In the genomic region with DNA sequence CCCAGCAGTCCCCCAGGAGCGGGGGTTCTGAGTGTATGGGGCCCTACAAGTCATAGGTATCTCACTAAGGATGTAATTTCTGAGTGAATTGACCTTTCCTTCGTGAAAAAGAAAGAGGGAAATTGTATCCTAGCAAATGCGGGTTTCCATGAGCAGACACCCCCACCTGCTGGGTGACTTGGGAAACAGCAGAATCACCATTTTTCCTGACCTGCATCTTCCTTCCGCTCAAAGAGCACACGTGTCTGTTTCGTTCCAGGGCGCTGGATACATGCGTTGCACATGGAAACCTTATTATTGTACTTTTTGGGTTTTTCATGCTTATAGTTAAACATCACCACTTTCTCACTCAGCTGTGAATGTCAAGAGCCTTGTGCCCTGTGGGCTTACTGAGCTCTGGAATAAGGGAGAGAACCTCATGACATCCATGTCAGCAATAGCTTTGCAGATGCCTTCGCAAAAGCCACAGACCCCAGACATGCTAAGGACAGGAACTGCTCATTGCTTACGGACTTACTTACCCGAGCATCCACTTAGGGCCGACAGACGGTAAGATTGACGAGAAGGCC, we compare ENCODE assay signal across 8 cellular contexts.
A peak's percentile ranks its signal among the peaks of the same experiment; 100 is the strongest.
DNase-seq lines count a peak whose midpoint lies in the region; ATAC-seq and TF ChIP-seq lines count a peak whose summit lies in the region.

No MANE protein-coding gene starts in this region.

- peaks cover 64% of the 10 kb centered on the region for H3K4me1 ChIP-seq in BLaER1
- no peaks in the 10 kb centered on the region for H3K4me1 ChIP-seq in GM23338 (ENCODE audit: insufficient read depth)
- H3K4me1 ChIP-seq in adipocyte (ENCODE audit: control insufficient read depth, insufficient read depth, low read length), result peaks cover 6% of the 10 kb centered on the region

- 0 out of 2 replicates have a peak overlapping the region, but pooled peaks have one; percentile 2 for H3K27ac ChIP-seq in BLaER1
- H3K27ac ChIP-seq in GM23338 (ENCODE audit: low read depth), result no peak overlapping the region

- peaks cover 11% of the 10 kb centered on the region for H3K27me3 Mint-ChIP-seq in GM23338 (ENCODE audit: insufficient read depth, low read depth, poor library complexity)

- H3K27ac Mint-ChIP-seq in GM23338, result no peak overlapping the region

- no peaks in the 10 kb centered on the region for H3K9me3 ChIP-seq in BLaER1
- H3K9me3 ChIP-seq in adipocyte (ENCODE audit: control insufficient read depth, low read length), result no peaks in the 10 kb centered on the region

- H3K4me2 ChIP-seq in BLaER1, result peak overlapping the region; percentile 52
- H3K4me2 ChIP-seq in GM23338, result no peak overlapping the region

- H3K4me1 Mint-ChIP-seq in GM23338, result peaks cover 5% of the 10 kb centered on the region; the same call in 2 of the 3 replicates

- H3K4me3 Mint-ChIP-seq in GM23338, result no peak overlapping the region

- H3K79me2 ChIP-seq in GM23338 (replicated peaks; ENCODE audit: insufficient read depth), result no peaks in the 10 kb centered on the region

- H3K9me3 Mint-ChIP-seq in GM23338, result no peaks in the 10 kb centered on the region; the same call in 2 of the 3 replicates

- peak; percentile 84 to 93 for TF ChIP-seq CTCF in GM23338 (conservative IDR thresholded peaks at IDR 0.05; ENCODE audit: low read depth in 2 of 2)

- ATAC-seq in GM23338 (peak; percentile 12; the same call in 2 of the 3 replicates), HG03045 (IDR thresholded peaks at IDR 0.05; ENCODE audit: unreplicated experiment) (no peak)

- no peaks in the 10 kb centered on the region for H3K9me2 ChIP-seq in GM23338 (ENCODE audit: insufficient read depth)

- H4K20me1 ChIP-seq in BLaER1, result peaks cover 51% of the 10 kb centered on the region
- H4K20me1 ChIP-seq in GM23338 (replicated peaks; ENCODE audit: insufficient read depth), result no peaks in the 10 kb centered on the region

- no peaks in the 10 kb centered on the region for H3K36me3 Mint-ChIP-seq in GM23338 (ENCODE audit: low read depth)

- H3K9ac ChIP-seq in BLaER1 (no peak overlapping the region), adipocyte (ENCODE audit: low read length) (no peak overlapping the region)

- no peaks in the 10 kb centered on the region for H3F3A ChIP-seq in GM23338 (replicated peaks; ENCODE audit: low read depth)

- DNase-seq in GM23338 (ENCODE audit: low spot score), result peak; percentile 75
- DNase-seq in NCI-H526 treated with DMSO at 0.1 percent for 48 hours (lab: John Stamatoyannopoulos, UW), result peak; percentile 22
- DNase-seq in adipocyte (ENCODE audit: low read depth), result peak; percentile 83
- peak; percentile 63 for DNase-seq in iPS-NIHi11 (ENCODE audit: low spot score)
- DNase-seq in stimulated activated CD4-positive, alpha-beta T cell treated with anti-CD3 and anti-CD28 coated beads, Interleukin-15, amount 100 ng/mL, for 24 hours, result peak; percentile 48
- no peak for DNase-seq in amniotic stem cell (lab: John Stamatoyannopoulos, UW)

- H3K36me3 ChIP-seq in BLaER1, result no peaks in the 10 kb centered on the region
- H3K36me3 ChIP-seq in GM23338 (ENCODE audit: insufficient read depth), result no peaks in the 10 kb centered on the region
- no peaks in the 10 kb centered on the region for H3K36me3 ChIP-seq in adipocyte (ENCODE audit: control insufficient read depth, insufficient read depth, low read length, severe bottlenecking)

- H3K27me3 ChIP-seq in BLaER1 (no peaks in the 10 kb centered on the region), GM23338 (ENCODE audit: insufficient read depth) (no peaks in the 10 kb centered on the region), adipocyte (replicated peaks; ENCODE audit: control insufficient read depth, insufficient read depth, low read length) (peaks cover 27% of the 10 kb centered on the region)

- no peak overlapping the region for H2AFZ ChIP-seq in GM23338

- H3K4me3 ChIP-seq in BLaER1, result no peak overlapping the region
- H3K4me3 ChIP-seq in GM23338, result no peak overlapping the region
- H3K4me3 ChIP-seq in adipocyte (ENCODE audit: low read length), result no peak overlapping the region

TF ChIP-seq in GM23338, 12 proteins besides CTCF, POLR2A, EP300 and RAD21 (continues in another document):
- TF ChIP-seq STAT1 (IDR thresholded peaks at IDR 0.05; ENCODE audit: unreplicated experiment), result no peak
- TF ChIP-seq ETS1 (IDR thresholded peaks at IDR 0.05), result no peak
- TF ChIP-seq, protein P1, sequence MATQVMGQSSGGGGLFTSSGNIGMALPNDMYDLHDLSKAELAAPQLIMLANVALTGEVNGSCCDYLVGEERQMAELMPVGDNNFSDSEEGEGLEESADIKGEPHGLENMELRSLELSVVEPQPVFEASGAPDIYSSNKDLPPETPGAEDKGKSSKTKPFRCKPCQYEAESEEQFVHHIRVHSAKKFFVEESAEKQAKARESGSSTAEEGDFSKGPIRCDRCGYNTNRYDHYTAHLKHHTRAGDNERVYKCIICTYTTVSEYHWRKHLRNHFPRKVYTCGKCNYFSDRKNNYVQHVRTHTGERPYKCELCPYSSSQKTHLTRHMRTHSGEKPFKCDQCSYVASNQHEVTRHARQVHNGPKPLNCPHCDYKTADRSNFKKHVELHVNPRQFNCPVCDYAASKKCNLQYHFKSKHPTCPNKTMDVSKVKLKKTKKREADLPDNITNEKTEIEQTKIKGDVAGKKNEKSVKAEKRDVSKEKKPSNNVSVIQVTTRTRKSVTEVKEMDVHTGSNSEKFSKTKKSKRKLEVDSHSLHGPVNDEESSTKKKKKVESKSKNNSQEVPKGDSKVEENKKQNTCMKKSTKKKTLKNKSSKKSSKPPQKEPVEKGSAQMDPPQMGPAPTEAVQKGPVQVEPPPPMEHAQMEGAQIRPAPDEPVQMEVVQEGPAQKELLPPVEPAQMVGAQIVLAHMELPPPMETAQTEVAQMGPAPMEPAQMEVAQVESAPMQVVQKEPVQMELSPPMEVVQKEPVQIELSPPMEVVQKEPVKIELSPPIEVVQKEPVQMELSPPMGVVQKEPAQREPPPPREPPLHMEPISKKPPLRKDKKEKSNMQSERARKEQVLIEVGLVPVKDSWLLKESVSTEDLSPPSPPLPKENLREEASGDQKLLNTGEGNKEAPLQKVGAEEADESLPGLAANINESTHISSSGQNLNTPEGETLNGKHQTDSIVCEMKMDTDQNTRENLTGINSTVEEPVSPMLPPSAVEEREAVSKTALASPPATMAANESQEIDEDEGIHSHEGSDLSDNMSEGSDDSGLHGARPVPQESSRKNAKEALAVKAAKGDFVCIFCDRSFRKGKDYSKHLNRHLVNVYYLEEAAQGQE (IDR thresholded peaks at IDR 0.05; ENCODE audit: unreplicated experiment), result no peak
- no peak for TF ChIP-seq CREB1 (CRISPR knock-in tag; IDR thresholded peaks at IDR 0.05; ENCODE audit: low read depth)
- no peak for TF ChIP-seq ZNF114 (CRISPR knock-in tag; IDR thresholded peaks at IDR 0.05)
- TF ChIP-seq JUNB (IDR thresholded peaks at IDR 0.05; ENCODE audit: unreplicated experiment), result no peak
- TF ChIP-seq EZH2 (IDR thresholded peaks at IDR 0.05; ENCODE audit: low read depth, unreplicated experiment), result no peak
- TF ChIP-seq NANOG (IDR thresholded peaks at IDR 0.05; ENCODE audit: borderline replicate concordance), result no peak
- TF ChIP-seq POLR2AphosphoS5 (IDR thresholded peaks at IDR 0.05; ENCODE audit: low read depth), result no peak
- TF ChIP-seq ZNF331 (CRISPR knock-in tag; IDR thresholded peaks at IDR 0.05; ENCODE audit: low read depth), result no peak
